ENCODE assay signal across 13 cellular contexts in genomic region chr4:158094413-158095110, GRCh38.
DNase-seq lines count a peak whose midpoint lies in the region; TF ChIP-seq lines count a peak whose summit lies in the region.
"Had no signal": no experiment of that assay in that cellular context is flagged by ENCODE, and none has a peak within 500 bp of the region (broad histone marks: within the 10 kb centered on the region; RNA-seq: fewer than 3 reads in every experiment).

No MANE protein-coding gene starts in this region.

- H3K18ac ChIP-seq in mesendoderm (ENCODE audit: low read length), result no peak overlapping the region

- H2BK5ac ChIP-seq in mesendoderm (ENCODE audit: low read length), result no peak overlapping the region

- H3K36me3 ChIP-seq in Caco-2 (ENCODE audit: control insufficient read depth, insufficient read depth, low read length), result no peaks in the 10 kb centered on the region
- no peaks in the 10 kb centered on the region for H3K36me3 ChIP-seq in mesendoderm (ENCODE audit: control insufficient read depth, insufficient read depth, low read length)
- no peaks in the 10 kb centered on the region for H3K36me3 ChIP-seq in ascending aorta

- no peaks in the 10 kb centered on the region for H3K9me3 Mint-ChIP-seq in Caco-2 (ENCODE audit: unreplicated experiment)
- H3K9me3 Mint-ChIP-seq in activated naive CD8-positive, alpha-beta T cell treated with anti-CD3 and anti-CD28 coated beads for 36 hours, result no peaks in the 10 kb centered on the region

- no peak overlapping the region for H3K56ac ChIP-seq in mesendoderm (ENCODE audit: low read length)

- no peaks in the 10 kb centered on the region for H3K79me1 ChIP-seq in mesendoderm (ENCODE audit: low read length)

- H2BK15ac ChIP-seq in mesendoderm (replicated peaks; ENCODE audit: low read depth), result no peak overlapping the region

- no peaks in the 10 kb centered on the region for H3K27me3 Mint-ChIP-seq in Caco-2 (ENCODE audit: insufficient read depth, unreplicated experiment)
- no peaks in the 10 kb centered on the region for H3K27me3 Mint-ChIP-seq in activated naive CD8-positive, alpha-beta T cell treated with anti-CD3 and anti-CD28 coated beads for 36 hours
- H3K27me3 Mint-ChIP-seq: activated CD4-positive, alpha-beta memory T cell treated with anti-CD3 and anti-CD28 coated beads, Interleukin-2, amount 10 ng/mL, durations not matched to agents 7 days and 5 days had no signal

- no peak overlapping the region for H2BK120ac ChIP-seq in mesendoderm (ENCODE audit: low read depth, low read length)

- no peak overlapping the region for H3K4ac ChIP-seq in mesendoderm (ENCODE audit: low read depth, low read length)

- H3K23ac ChIP-seq in mesendoderm (ENCODE audit: low read length), result no peak overlapping the region

- H4K8ac ChIP-seq in mesendoderm (ENCODE audit: low read depth, low read length), result no peak overlapping the region

- H3K79me2 ChIP-seq in mesendoderm (ENCODE audit: control insufficient read depth, insufficient read depth, low read length), result no peaks in the 10 kb centered on the region

- H3K36me3 Mint-ChIP-seq in Caco-2 (ENCODE audit: insufficient read depth, unreplicated experiment), result no peaks in the 10 kb centered on the region
- no peaks in the 10 kb centered on the region for H3K36me3 Mint-ChIP-seq in activated naive CD8-positive, alpha-beta T cell treated with anti-CD3 and anti-CD28 coated beads for 36 hours

- H3K4me1 ChIP-seq in Caco-2 (peaks cover 8% of the 10 kb centered on the region), mesendoderm (ENCODE audit: control insufficient read depth, low read depth, low read length) (no peaks in the 10 kb centered on the region), ascending aorta (no peaks in the 10 kb centered on the region)

- peak overlapping the region; percentile 60 for H3K4me3 Mint-ChIP-seq in Caco-2 (ENCODE audit: unreplicated experiment)
- H3K4me3 Mint-ChIP-seq in activated naive CD8-positive, alpha-beta T cell treated with anti-CD3 and anti-CD28 coated beads for 36 hours, result no peak overlapping the region
- H3K4me3 Mint-ChIP-seq: activated CD4-positive, alpha-beta memory T cell treated with anti-CD3 and anti-CD28 coated beads, Interleukin-2, amount 10 ng/mL, durations not matched to agents 7 days and 5 days had no signal

- no peak overlapping the region for H3K4me2 ChIP-seq in mesendoderm (ENCODE audit: low read length)

- peaks cover 12% of the 10 kb centered on the region for H3K4me1 Mint-ChIP-seq in Caco-2 (ENCODE audit: low read depth, unreplicated experiment)
- no peaks in the 10 kb centered on the region for H3K4me1 Mint-ChIP-seq in activated naive CD8-positive, alpha-beta T cell treated with anti-CD3 and anti-CD28 coated beads for 36 hours
- H3K4me1 Mint-ChIP-seq: activated CD4-positive, alpha-beta memory T cell treated with anti-CD3 and anti-CD28 coated beads, Interleukin-2, amount 10 ng/mL, durations not matched to agents 7 days and 5 days had no signal

- peak overlapping the region; percentile 82 for H3K27ac Mint-ChIP-seq in Caco-2 (ENCODE audit: unreplicated experiment)
- H3K27ac Mint-ChIP-seq in activated naive CD8-positive, alpha-beta T cell treated with anti-CD3 and anti-CD28 coated beads for 36 hours, result no peak overlapping the region
- H3K27ac Mint-ChIP-seq: activated CD4-positive, alpha-beta memory T cell treated with anti-CD3 and anti-CD28 coated beads, Interleukin-2, amount 10 ng/mL, durations not matched to agents 7 days and 5 days had no signal

- DNase-seq in Caco-2 (peak; percentile 78 to 80), NCI-H226 (peak; percentile 82), choroid plexus epithelial cell (ENCODE audit: low read depth) (peak; percentile 71), mesendoderm (peak; percentile 97), ascending aorta (ENCODE audit: low spot score in 2 of 2) (no peak), NCI-H345 treated with DMSO at 0.1 percent for 48 hours (lab: John Stamatoyannopoulos, UW; ENCODE audit: unreplicated experiment) (no peak), medulla oblongata (ENCODE audit: extremely low spot score) (no peak)
- DNase-seq in activated naive CD8-positive, alpha-beta T cell treated with anti-CD3 and anti-CD28 coated beads for 36 hours, result no peak
- DNase-seq: activated CD4-positive, alpha-beta memory T cell treated with anti-CD3 and anti-CD28 coated beads, Interleukin-2, amount 10 ng/mL, durations not matched to agents 7 days and 5 days; Karpas-422; NCI-H510A treated with DMSO at 0.1 percent for 48 hours; stimulated activated CD4-positive, alpha-beta T cell treated with anti-CD3 and anti-CD28 coated beads, Interleukin-15, amount 100 ng/mL, for 24 hours; stimulated activated naive CD4-positive, alpha-beta T cell had no signal

- BruUV-seq in Caco-2 (replicated peaks; lab: Mats Ljungman, UMichigan), result TSS peak; percentile 93

- H4K5ac ChIP-seq in mesendoderm (ENCODE audit: low read length), result no peak overlapping the region

- no peak overlapping the region for H3K9ac ChIP-seq in mesendoderm (ENCODE audit: low read length)

- H2AK5ac ChIP-seq in mesendoderm (ENCODE audit: low read length), result no peak overlapping the region

- H3K4me3 ChIP-seq in Caco-2 (ENCODE audit: low read depth, low read length) (no peak overlapping the region), choroid plexus epithelial cell (ENCODE audit: low read depth, low read length) (no peak overlapping the region), mesendoderm (ENCODE audit: low read length) (no peak overlapping the region), ascending aorta (no peak overlapping the region)

- intact Hi-C loops in Caco-2 (cut with micrococcal nuclease; ENCODE audit: unreplicated experiment) (loop anchor here (1.0 to 10.0 kb wide), 4 partner anchors 27 to 100 kb away; no protein-coding TSS in a partner anchor), ascending aorta (cut with DNase I) (no loop called here)

- POLR2A ChIA-PET in Caco-2 (lab: Charles Lee), result interaction anchor here (0.7 kb wide), 1 partner anchor 764 kb away, joined by 5 read pairs; no protein-coding TSS in a partner anchor

- H3K27me3 ChIP-seq in Caco-2 (replicated peaks; ENCODE audit: control insufficient read depth, insufficient read depth, low read length) (no peaks in the 10 kb centered on the region), mesendoderm (ENCODE audit: insufficient read depth, low read length, poor library complexity) (no peaks in the 10 kb centered on the region), ascending aorta (no peaks in the 10 kb centered on the region)

- H3K27ac ChIP-seq in mesendoderm (ENCODE audit: low read depth, low read length) (no peak overlapping the region), ascending aorta (no peak overlapping the region)

- CTCF ChIA-PET in Caco-2 (lab: Charles Lee), result no interaction called here

- H3K9me3 ChIP-seq in Caco-2, result no peaks in the 10 kb centered on the region
- no peaks in the 10 kb centered on the region for H3K9me3 ChIP-seq in ascending aorta

- no CpG with 5 or more reads among the region's 1 CpG for WGBS in mesendoderm (ENCODE audit: extremely low coverage, insufficient coverage, low lambda C conversion rate)

- no peak for TF ChIP-seq CTCF in Caco-2 (IDR thresholded peaks at IDR 0.05; ENCODE audit: insufficient read depth in 1 of 2, low read depth in 1 of 2, low read length in 1 of 2, severe bottlenecking in 1 of 2, unreplicated experiment in 1 of 2)
- no peak for TF ChIP-seq CTCF in choroid plexus epithelial cell (conservative IDR thresholded peaks at IDR 0.05; ENCODE audit: low read depth, low read length)
- TF ChIP-seq CTCF in ascending aorta (IDR thresholded peaks at IDR 0.05), result no peak

Comparison
In these comparisons a context has a peak if more than half of its experiments do, and no peak if none do; other contexts are left out.
1. DNase-seq: peak in Caco-2 (2 of 2), NCI-H226 (single experiment), choroid plexus epithelial cell (single experiment) and mesendoderm (single experiment); none in ascending aorta (0 of 2), activated naive CD8-positive, alpha-beta T cell treated with anti-CD3 and anti-CD28 coated beads for 36 hours (single experiment), NCI-H345 treated with DMSO at 0.1 percent for 48 hours (single experiment) and medulla oblongata (single experiment).